In the genomic region with DNA sequence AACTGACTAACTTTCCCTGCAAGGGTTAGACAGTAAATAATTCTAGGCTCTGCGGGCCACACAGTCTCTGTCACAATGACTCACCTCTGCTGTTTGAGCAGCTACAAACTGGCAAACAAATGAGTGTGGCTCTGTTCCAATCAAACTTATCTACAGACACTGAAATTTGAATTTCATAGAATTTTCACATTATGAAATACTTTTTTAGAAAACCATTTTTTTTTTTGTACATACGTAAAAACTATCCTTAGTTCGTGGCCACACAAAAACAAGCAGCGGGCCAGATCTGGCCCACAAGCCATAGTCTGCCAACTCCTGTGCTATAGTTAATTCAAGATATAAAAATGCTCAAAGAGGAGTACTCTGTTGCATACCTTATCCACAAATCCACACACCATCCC, we compare ENCODE assay signal across 1 cellular context.
A peak's percentile ranks its signal among the peaks of the same experiment; 100 is the strongest.
TF ChIP-seq lines count a peak whose summit lies in the region.

No MANE protein-coding gene starts in this region.

TF ChIP-seq in GM12878, 131 proteins besides CTCF, POLR2A, EP300 and RAD21:
- TF ChIP-seq RBBP5 (conservative IDR thresholded peaks at IDR 0.05) (no peak), JUNB (IDR thresholded peaks at IDR 0.05) (peak; percentile 45), TAF1 (IDR thresholded peaks at IDR 0.05; ENCODE audit: borderline replicate concordance, low read depth, low read length) (peak; percentile 31; the same call in 1 of the 2 replicates), CEBPB (IDR thresholded peaks at IDR 0.05; ENCODE audit: borderline replicate concordance in 1 of 2, low read depth in 2 of 2, low read length in 2 of 2) (no peak), MTA3 (IDR thresholded peaks at IDR 0.05; ENCODE audit: borderline replicate concordance, low read length) (peak; percentile 39; the same call in 1 of the 2 replicates), MXI1 (IDR thresholded peaks at IDR 0.05; ENCODE audit: low read depth, low read length) (no peak), PAX5 (IDR thresholded peaks at IDR 0.05; ENCODE audit: borderline replicate concordance, low read depth, low read length) (no peak), POLR2AphosphoS2 (IDR thresholded peaks at IDR 0.05; ENCODE audit: low read depth, low read length) (no peak)
- TF ChIP-seq, protein P1, sequence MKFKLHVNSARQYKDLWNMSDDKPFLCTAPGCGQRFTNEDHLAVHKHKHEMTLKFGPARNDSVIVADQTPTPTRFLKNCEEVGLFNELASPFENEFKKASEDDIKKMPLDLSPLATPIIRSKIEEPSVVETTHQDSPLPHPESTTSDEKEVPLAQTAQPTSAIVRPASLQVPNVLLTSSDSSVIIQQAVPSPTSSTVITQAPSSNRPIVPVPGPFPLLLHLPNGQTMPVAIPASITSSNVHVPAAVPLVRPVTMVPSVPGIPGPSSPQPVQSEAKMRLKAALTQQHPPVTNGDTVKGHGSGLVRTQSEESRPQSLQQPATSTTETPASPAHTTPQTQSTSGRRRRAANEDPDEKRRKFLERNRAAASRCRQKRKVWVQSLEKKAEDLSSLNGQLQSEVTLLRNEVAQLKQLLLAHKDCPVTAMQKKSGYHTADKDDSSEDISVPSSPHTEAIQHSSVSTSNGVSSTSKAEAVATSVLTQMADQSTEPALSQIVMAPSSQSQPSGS (IDR thresholded peaks at IDR 0.05; ENCODE audit: low read length), result no peak
- TF ChIP-seq, protein P2, sequence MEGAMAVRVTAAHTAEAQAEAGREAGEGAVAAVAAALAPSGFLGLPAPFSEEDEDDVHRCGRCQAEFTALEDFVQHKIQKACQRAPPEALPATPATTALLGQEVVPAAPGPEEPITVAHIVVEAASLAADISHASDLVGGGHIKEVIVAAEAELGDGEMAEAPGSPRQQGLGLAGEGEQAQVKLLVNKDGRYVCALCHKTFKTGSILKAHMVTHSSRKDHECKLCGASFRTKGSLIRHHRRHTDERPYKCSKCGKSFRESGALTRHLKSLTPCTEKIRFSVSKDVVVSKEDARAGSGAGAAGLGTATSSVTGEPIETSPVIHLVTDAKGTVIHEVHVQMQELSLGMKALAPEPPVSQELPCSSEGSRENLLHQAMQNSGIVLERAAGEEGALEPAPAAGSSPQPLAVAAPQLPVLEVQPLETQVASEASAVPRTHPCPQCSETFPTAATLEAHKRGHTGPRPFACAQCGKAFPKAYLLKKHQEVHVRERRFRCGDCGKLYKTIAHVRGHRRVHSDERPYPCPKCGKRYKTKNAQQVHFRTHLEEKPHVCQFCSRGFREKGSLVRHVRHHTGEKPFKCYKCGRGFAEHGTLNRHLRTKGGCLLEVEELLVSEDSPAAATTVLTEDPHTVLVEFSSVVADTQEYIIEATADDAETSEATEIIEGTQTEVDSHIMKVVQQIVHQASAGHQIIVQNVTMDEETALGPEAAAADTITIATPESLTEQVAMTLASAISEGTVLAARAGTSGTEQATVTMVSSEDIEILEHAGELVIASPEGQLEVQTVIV (IDR thresholded peaks at IDR 0.05; ENCODE audit: borderline replicate concordance, partially characterized antibody), result no peak
- TF ChIP-seq, protein P3, sequence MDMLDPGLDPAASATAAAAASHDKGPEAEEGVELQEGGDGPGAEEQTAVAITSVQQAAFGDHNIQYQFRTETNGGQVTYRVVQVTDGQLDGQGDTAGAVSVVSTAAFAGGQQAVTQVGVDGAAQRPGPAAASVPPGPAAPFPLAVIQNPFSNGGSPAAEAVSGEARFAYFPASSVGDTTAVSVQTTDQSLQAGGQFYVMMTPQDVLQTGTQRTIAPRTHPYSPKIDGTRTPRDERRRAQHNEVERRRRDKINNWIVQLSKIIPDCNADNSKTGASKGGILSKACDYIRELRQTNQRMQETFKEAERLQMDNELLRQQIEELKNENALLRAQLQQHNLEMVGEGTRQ (IDR thresholded peaks at IDR 0.05; ENCODE audit: borderline replicate concordance, low read depth, low read length), result no peak
- TF ChIP-seq, protein P4, sequence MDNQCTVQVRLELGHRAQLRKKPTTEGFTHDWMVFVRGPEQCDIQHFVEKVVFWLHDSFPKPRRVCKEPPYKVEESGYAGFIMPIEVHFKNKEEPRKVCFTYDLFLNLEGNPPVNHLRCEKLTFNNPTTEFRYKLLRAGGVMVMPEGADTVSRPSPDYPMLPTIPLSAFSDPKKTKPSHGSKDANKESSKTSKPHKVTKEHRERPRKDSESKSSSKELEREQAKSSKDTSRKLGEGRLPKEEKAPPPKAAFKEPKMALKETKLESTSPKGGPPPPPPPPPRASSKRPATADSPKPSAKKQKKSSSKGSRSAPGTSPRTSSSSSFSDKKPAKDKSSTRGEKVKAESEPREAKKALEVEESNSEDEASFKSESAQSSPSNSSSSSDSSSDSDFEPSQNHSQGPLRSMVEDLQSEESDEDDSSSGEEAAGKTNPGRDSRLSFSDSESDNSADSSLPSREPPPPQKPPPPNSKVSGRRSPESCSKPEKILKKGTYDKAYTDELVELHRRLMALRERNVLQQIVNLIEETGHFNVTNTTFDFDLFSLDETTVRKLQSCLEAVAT (IDR thresholded peaks at IDR 0.05), result no peak
TF ChIP-seq in GM12878: peak in this region for 3.
